ENCODE assay signal across 16 cellular contexts in the genomic region with DNA sequence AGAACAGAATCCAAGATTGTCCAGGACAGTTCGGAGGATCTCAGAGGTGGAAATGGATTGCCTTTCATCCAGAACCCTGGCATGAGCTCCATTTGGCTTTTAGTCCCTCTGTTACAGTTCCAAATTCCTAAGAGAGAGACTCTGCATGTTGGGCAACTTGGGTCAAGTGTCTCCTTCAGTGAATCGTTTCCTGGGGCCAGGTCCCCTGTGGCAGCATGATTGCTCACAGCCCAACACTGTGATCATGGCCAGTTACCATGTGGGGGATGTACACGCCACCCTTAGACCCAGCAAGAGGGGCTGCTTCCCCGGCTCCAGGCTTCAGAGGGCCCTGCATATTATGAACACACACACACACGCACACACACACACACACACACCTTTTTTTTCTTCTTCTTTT.
"Had no signal": no experiment of that assay in that cellular context is flagged by ENCODE, and none has a peak within 500 bp of the region (broad histone marks: within the 10 kb centered on the region; RNA-seq: fewer than 3 reads in every experiment).

No MANE protein-coding gene starts in this region.

- ATAC-seq: activated T-cell treated with anti-CD3 and anti-CD28 coated beads, Interleukin-2, amount 50 U/mL, for 4 hours; stimulated activated naive CD8-positive, alpha-beta T cell treated with anti-CD3 and anti-CD28 coated beads, Interleukin-15, Interleukin-2, amounts not matched to agents 100 U/mL and 50 U/mL, for 24 hours had no signal

- H3K36me3 ChIP-seq: brain microvascular endothelial cell, sigmoid colon, suprapubic skin had no signal

- H3K27me3 ChIP-seq: brain microvascular endothelial cell, sigmoid colon, suprapubic skin had no signal

- H3K27ac ChIP-seq: brain microvascular endothelial cell, sigmoid colon, suprapubic skin, VCaP had no signal

- H3K4me3 ChIP-seq: sigmoid colon, suprapubic skin had no signal

- H3K9me3 ChIP-seq: sigmoid colon, suprapubic skin had no signal

- DNase-seq: activated CD4-positive, alpha-beta memory T cell treated with anti-CD3 and anti-CD28 coated beads for 36 hours; activated gamma-delta T cell; activated T-cell treated with anti-CD3 and anti-CD28 coated beads, Interleukin-2, amount 50 U/mL, for 4 hours; brain microvascular endothelial cell; endodermal cell; erythroblast; foreskin melanocyte; kidney glomerular epithelial cell; naive B cell; sigmoid colon; stimulated activated CD4-positive, alpha-beta T cell treated with anti-CD3 and anti-CD28 coated beads, Interleukin-2, amount 100 ng/mL, for 48 hours; stimulated activated naive CD8-positive, alpha-beta T cell treated with anti-CD3 and anti-CD28 coated beads, Interleukin-15, Interleukin-2, amounts not matched to agents 100 U/mL and 50 U/mL, for 24 hours; T-cell; T1000 had no signal
